ENCODE assay signal across 9 cellular contexts in genomic region chr19:21084343-21084742, GRCh38. TPM values are rescaled to one million over a fixed set of nuclear protein-coding genes. Genes with fewer than 3 reads are reported as not detected.
DNase-seq lines count a peak whose midpoint lies in the region; ATAC-seq and TF ChIP-seq lines count a peak whose summit lies in the region.
"Had no signal": no experiment of that assay in that cellular context is flagged by ENCODE, and none has a peak within 500 bp of the region (broad histone marks: within the 10 kb centered on the region; RNA-seq: fewer than 3 reads in every experiment).

No MANE protein-coding gene starts in this region.

- POLR2A ChIA-PET in CD8-positive, alpha-beta T cell (lab: Charles Lee) = interaction anchor here (0.6 to 1.5 kb wide), 2 partner anchors 10 to 33 kb away, joined by 3 read pairs; no protein-coding TSS in a partner anchor

- no peak overlapping the region for H3K27ac Mint-ChIP-seq in activated naive CD8-positive, alpha-beta T cell treated with anti-CD3 and anti-CD28 coated beads for 36 hours
- H3K27ac Mint-ChIP-seq in CD8-positive, alpha-beta T cell = no peak overlapping the region
- peak overlapping the region in 1 of 7 donors; percentile 24 for H3K27ac Mint-ChIP-seq in CD14-positive monocyte

- DNase-seq in AG20443 (ENCODE audit: low spot score) (peak; percentile 8), GM13976 (ENCODE audit: low spot score) (peak; percentile 29), kidney tubule cell (ENCODE audit: low spot score) (peak; percentile 89), GDM1 (lab: John Stamatoyannopoulos, UW) (no peak), CD14-positive monocyte (ENCODE audit: low spot score) (no peak)
- peak; percentile 16 for DNase-seq in activated naive CD8-positive, alpha-beta T cell treated with anti-CD3 and anti-CD28 coated beads for 36 hours
- DNase-seq in CD8-positive, alpha-beta T cell = no peak
- DNase-seq: NCI-H446 had no signal

- H3K4me1 Mint-ChIP-seq in activated naive CD8-positive, alpha-beta T cell treated with anti-CD3 and anti-CD28 coated beads for 36 hours = peaks cover 21% of the 10 kb centered on the region
- peaks cover 9% of the 10 kb centered on the region for H3K4me1 Mint-ChIP-seq in CD8-positive, alpha-beta T cell (ENCODE audit: low read depth)
- H3K4me1 Mint-ChIP-seq in CD14-positive monocyte = peaks cover 6% of the 10 kb centered on the region

- CTCF ChIA-PET in CD8-positive, alpha-beta T cell (lab: Charles Lee) = no interaction called here

- no peaks in the 10 kb centered on the region for H3K27me3 ChIP-seq in CD8-positive, alpha-beta T cell (ENCODE audit: insufficient read depth, low read length)

- H3K4me1 ChIP-seq in CD8-positive, alpha-beta T cell (ENCODE audit: insufficient read depth, low read length) = no peaks in the 10 kb centered on the region

- no peaks in the 10 kb centered on the region for H3K27me3 Mint-ChIP-seq in activated naive CD8-positive, alpha-beta T cell treated with anti-CD3 and anti-CD28 coated beads for 36 hours
- no peaks in the 10 kb centered on the region for H3K27me3 Mint-ChIP-seq in CD8-positive, alpha-beta T cell (ENCODE audit: low read depth)
- H3K27me3 Mint-ChIP-seq in CD14-positive monocyte (ENCODE audit: low read depth in 3 of 3) = no peaks in the 10 kb centered on the region

- peaks cover 51% of the 10 kb centered on the region for H3K36me3 Mint-ChIP-seq in activated naive CD8-positive, alpha-beta T cell treated with anti-CD3 and anti-CD28 coated beads for 36 hours
- peaks cover 17% of the 10 kb centered on the region for H3K36me3 Mint-ChIP-seq in CD8-positive, alpha-beta T cell
- H3K36me3 Mint-ChIP-seq in CD14-positive monocyte = peaks cover 17 to 41% of the 10 kb centered on the region in 2 donors

- no peaks in the 10 kb centered on the region for H3K36me3 ChIP-seq in CD8-positive, alpha-beta T cell (ENCODE audit: insufficient read depth, low read length)

- intact Hi-C loops in CD8-positive, alpha-beta T cell (cut with DNase I, micrococcal nuclease) = no loop called here
- intact Hi-C loops in CD14-positive monocyte (cut with micrococcal nuclease) = loop anchor here in 1 of 2 donors (2.0 to 5.0 kb wide), 2 partner anchors 60 to 62 kb away; partner anchors contain the start of gene ZNF430

- peak overlapping the region; percentile 22 for H3K4me3 Mint-ChIP-seq in activated naive CD8-positive, alpha-beta T cell treated with anti-CD3 and anti-CD28 coated beads for 36 hours
- H3K4me3 Mint-ChIP-seq in CD8-positive, alpha-beta T cell = no peak overlapping the region
- no peak overlapping the region for H3K4me3 Mint-ChIP-seq in CD14-positive monocyte

- ATAC-seq in GM19035 (IDR thresholded peaks at IDR 0.05; ENCODE audit: unreplicated experiment) = no peak
- no peak for ATAC-seq in CD8-positive, alpha-beta T cell

- H3K9me3 Mint-ChIP-seq in activated naive CD8-positive, alpha-beta T cell treated with anti-CD3 and anti-CD28 coated beads for 36 hours = no peaks in the 10 kb centered on the region
- H3K9me3 Mint-ChIP-seq in CD8-positive, alpha-beta T cell = no peaks in the 10 kb centered on the region
- peaks cover 3 to 20% (median 11%) of the 10 kb centered on the region in 7 donors for H3K9me3 Mint-ChIP-seq in CD14-positive monocyte

- H3K4me3 ChIP-seq in CD8-positive, alpha-beta T cell (ENCODE audit: low read depth, low read length) = no peak overlapping the region

- H3K9me3 ChIP-seq in CD8-positive, alpha-beta T cell (ENCODE audit: low read length) = no peaks in the 10 kb centered on the region

- TF ChIP-seq CTCF in GM13976 (IDR thresholded peaks at IDR 0.05; ENCODE audit: borderline replicate concordance, control extremely low read depth, extremely low read depth, insufficient read depth, missing control alignments) = no peak
- no peak for TF ChIP-seq CTCF in CD8-positive, alpha-beta T cell (IDR thresholded peaks at IDR 0.05)
- TF ChIP-seq CTCF in CD14-positive monocyte (IDR thresholded peaks at IDR 0.05) = no peak

- H3K27ac ChIP-seq in CD8-positive, alpha-beta T cell (ENCODE audit: low read depth, low read length) = no peak overlapping the region

- in situ Hi-C loops in GM13976 (cut with MboI; ENCODE audit: low sequenced_read_pairs, unreplicated experiment) = no loop called here

RNA-seq across cellular contexts. Expression of gene ZNF714, which starts 2.3 kb away (rescaled TPM):
- total RNA-seq in activated naive CD8-positive, alpha-beta T cell treated with anti-CD3 and anti-CD28 coated beads for 36 hours = 10 to 100 TPM; 18.8 to 20.5 TPM
- total RNA-seq in CD8-positive, alpha-beta T cell = 1 to 10 TPM; 7.5 to 8.5 TPM
- polyA plus RNA-seq in CD14-positive monocyte = 1 to 10 TPM; 1.7 to 5.8 TPM

RNA-seq across cellular contexts. Expression of gene ZNF431, which starts 57.5 kb away (rescaled TPM):
- 10 to 100 TPM; 16.0 to 20.2 TPM for total RNA-seq in activated naive CD8-positive, alpha-beta T cell treated with anti-CD3 and anti-CD28 coated beads for 36 hours
- total RNA-seq in CD8-positive, alpha-beta T cell = 10 to 100 TPM; 31.2 to 32.4 TPM
- polyA plus RNA-seq in CD14-positive monocyte = 1 to 10 TPM; 1.8 to 4.6 TPM

Comparison
In these comparisons a context has a peak if more than half of its experiments do, and no peak if none do; other contexts are left out.
1. DNase-seq: peak in AG20443 (single experiment), GM13976 (single experiment), activated naive CD8-positive, alpha-beta T cell treated with anti-CD3 and anti-CD28 coated beads for 36 hours (single experiment) and kidney tubule cell (single experiment); none in CD8-positive, alpha-beta T cell (0 of 7), GDM1 (single experiment) and CD14-positive monocyte (single experiment).